Comparison of ENCODE assay signal across 1 cellular context in the genomic region with DNA sequence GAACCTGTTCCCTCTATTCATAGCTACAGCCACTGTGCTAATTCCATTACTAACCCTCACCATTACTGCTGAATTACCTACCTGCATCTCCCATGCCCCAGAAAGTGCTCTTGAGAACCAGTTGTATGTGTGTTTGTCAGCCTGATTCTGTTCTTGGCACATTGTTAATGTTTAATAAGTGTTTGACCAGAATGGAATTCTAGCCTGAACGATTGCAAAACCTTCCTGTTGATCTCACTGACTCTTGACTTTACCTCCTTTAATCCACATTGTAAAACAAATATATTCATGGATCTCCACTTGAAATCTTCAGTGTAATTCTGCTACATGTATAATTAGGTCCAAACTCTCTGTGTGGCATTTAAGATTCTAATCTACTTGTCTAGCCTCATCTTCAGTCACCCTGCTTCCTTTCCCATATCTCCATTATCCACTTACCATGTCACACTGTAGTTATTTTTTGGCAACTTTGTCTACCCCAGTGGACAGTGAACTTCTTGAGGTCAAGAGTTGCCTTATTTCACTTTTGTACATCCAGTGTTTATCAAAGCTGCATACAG.
TF ChIP-seq lines count a peak whose summit lies in the region.

No MANE protein-coding gene starts in this region.

TF ChIP-seq in HepG2, 621 proteins besides CTCF, POLR2A, EP300 and RAD21 (continued from another document and continues in another):
- TF ChIP-seq ARID3A (IDR thresholded peaks at IDR 0.05; ENCODE audit: low read depth, low read length): peak; percentile 92
- peak; percentile 83; the same call in 1 of the 2 replicates for TF ChIP-seq DPF2 (CRISPR knock-in tag; IDR thresholded peaks at IDR 0.05; ENCODE audit: borderline replicate concordance, low read depth)
- TF ChIP-seq SATB2 (CRISPR knock-in tag; IDR thresholded peaks at IDR 0.05): no peak
- TF ChIP-seq LCORL (IDR thresholded peaks at IDR 0.05): no peak
- peak; percentile 60 for TF ChIP-seq LCORL (CRISPR knock-in tag; IDR thresholded peaks at IDR 0.05)
- TF ChIP-seq ELF3 (CRISPR knock-in tag; IDR thresholded peaks at IDR 0.05): peak; percentile 73
- no peak for TF ChIP-seq STAT5B (CRISPR knock-in tag; IDR thresholded peaks at IDR 0.05)
- 0 out of 2 replicates have a peak, but pooled peaks have one; percentile 81 for TF ChIP-seq MBD4 (IDR thresholded peaks at IDR 0.05; ENCODE audit: borderline replicate concordance, low read length)
- TF ChIP-seq, protein P1, sequence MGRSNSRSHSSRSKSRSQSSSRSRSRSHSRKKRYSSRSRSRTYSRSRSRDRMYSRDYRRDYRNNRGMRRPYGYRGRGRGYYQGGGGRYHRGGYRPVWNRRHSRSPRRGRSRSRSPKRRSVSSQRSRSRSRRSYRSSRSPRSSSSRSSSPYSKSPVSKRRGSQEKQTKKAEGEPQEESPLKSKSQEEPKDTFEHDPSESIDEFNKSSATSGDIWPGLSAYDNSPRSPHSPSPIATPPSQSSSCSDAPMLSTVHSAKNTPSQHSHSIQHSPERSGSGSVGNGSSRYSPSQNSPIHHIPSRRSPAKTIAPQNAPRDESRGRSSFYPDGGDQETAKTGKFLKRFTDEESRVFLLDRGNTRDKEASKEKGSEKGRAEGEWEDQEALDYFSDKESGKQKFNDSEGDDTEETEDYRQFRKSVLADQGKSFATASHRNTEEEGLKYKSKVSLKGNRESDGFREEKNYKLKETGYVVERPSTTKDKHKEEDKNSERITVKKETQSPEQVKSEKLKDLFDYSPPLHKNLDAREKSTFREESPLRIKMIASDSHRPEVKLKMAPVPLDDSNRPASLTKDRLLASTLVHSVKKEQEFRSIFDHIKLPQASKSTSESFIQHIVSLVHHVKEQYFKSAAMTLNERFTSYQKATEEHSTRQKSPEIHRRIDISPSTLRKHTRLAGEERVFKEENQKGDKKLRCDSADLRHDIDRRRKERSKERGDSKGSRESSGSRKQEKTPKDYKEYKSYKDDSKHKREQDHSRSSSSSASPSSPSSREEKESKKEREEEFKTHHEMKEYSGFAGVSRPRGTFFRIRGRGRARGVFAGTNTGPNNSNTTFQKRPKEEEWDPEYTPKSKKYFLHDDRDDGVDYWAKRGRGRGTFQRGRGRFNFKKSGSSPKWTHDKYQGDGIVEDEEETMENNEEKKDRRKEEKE (IDR thresholded peaks at IDR 0.05): no peak
- 0 out of 2 replicates have a peak, but pooled peaks have one; percentile 45 for TF ChIP-seq MIER3 (CRISPR knock-in tag; IDR thresholded peaks at IDR 0.05; ENCODE audit: borderline replicate concordance)
- TF ChIP-seq ARNT2 (CRISPR knock-in tag; IDR thresholded peaks at IDR 0.05; ENCODE audit: low read depth): no peak
- TF ChIP-seq POGZ (CRISPR knock-in tag; IDR thresholded peaks at IDR 0.05): peak; percentile 96
- TF ChIP-seq, protein P2, sequence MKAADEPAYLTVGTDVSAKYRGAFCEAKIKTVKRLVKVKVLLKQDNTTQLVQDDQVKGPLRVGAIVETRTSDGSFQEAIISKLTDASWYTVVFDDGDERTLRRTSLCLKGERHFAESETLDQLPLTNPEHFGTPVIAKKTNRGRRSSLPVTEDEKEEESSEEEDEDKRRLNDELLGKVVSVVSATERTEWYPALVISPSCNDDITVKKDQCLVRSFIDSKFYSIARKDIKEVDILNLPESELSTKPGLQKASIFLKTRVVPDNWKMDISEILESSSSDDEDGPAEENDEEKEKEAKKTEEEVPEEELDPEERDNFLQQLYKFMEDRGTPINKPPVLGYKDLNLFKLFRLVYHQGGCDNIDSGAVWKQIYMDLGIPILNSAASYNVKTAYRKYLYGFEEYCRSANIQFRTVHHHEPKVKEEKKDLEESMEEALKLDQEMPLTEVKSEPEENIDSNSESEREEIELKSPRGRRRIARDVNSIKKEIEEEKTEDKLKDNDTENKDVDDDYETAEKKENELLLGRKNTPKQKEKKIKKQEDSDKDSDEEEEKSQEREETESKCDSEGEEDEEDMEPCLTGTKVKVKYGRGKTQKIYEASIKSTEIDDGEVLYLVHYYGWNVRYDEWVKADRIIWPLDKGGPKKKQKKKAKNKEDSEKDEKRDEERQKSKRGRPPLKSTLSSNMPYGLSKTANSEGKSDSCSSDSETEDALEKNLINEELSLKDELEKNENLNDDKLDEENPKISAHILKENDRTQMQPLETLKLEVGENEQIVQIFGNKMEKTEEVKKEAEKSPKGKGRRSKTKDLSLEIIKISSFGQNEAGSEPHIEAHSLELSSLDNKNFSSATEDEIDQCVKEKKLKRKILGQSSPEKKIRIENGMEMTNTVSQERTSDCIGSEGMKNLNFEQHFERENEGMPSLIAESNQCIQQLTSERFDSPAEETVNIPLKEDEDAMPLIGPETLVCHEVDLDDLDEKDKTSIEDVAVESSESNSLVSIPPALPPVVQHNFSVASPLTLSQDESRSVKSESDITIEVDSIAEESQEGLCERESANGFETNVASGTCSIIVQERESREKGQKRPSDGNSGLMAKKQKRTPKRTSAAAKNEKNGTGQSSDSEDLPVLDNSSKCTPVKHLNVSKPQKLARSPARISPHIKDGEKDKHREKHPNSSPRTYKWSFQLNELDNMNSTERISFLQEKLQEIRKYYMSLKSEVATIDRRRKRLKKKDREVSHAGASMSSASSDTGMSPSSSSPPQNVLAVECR (CRISPR knock-in tag; IDR thresholded peaks at IDR 0.05; ENCODE audit: borderline replicate concordance): no peak; the same call in 1 of the 2 replicates
- no peak for TF ChIP-seq TP53 (CRISPR knock-in tag; conservative IDR thresholded peaks at IDR 0.05)
- no peak for TF ChIP-seq SIN3B (IDR thresholded peaks at IDR 0.05; ENCODE audit: low read length)
- peak; percentile 82 for TF ChIP-seq NR2F6 (IDR thresholded peaks at IDR 0.05)
- peak; percentile 77 for TF ChIP-seq NR2F6 (CRISPR knock-in tag; IDR thresholded peaks at IDR 0.05)
- 0 out of 2 replicates have a peak, but pooled peaks have one; percentile 67 for TF ChIP-seq SSRP1 (CRISPR knock-in tag; IDR thresholded peaks at IDR 0.05)
- TF ChIP-seq GFI1 (CRISPR knock-in tag; IDR thresholded peaks at IDR 0.05; ENCODE audit: borderline replicate concordance): peak; percentile 52; the same call in 1 of the 2 replicates
- peak; percentile 45; the same call in 1 of the 2 replicates for TF ChIP-seq ZNF816 (CRISPR knock-in tag; IDR thresholded peaks at IDR 0.05; ENCODE audit: borderline replicate concordance)
- no peak for TF ChIP-seq ZNF557 (CRISPR knock-in tag; IDR thresholded peaks at IDR 0.05)
- TF ChIP-seq, protein P3, sequence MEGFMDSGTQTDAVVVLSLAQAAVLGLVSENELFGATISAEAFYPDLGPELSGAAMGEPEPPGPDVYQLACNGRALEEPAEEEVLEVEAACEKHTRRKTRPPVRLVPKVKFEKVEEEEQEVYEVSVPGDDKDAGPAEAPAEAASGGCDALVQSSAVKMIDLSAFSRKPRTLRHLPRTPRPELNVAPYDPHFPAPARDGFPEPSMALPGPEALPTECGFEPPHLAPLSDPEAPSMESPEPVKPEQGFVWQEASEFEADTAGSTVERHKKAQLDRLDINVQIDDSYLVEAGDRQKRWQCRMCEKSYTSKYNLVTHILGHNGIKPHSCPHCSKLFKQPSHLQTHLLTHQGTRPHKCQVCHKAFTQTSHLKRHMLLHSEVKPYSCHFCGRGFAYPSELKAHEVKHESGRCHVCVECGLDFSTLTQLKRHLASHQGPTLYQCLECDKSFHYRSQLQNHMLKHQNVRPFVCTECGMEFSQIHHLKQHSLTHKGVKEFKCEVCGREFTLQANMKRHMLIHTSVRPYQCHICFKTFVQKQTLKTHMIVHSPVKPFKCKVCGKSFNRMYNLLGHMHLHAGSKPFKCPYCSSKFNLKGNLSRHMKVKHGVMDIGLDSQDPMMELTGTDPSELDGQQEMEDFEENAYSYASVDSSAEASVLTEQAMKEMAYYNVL (CRISPR knock-in tag; IDR thresholded peaks at IDR 0.05; ENCODE audit: borderline replicate concordance): peak; percentile 42; the same call in 1 of the 2 replicates
- TF ChIP-seq, protein P4, sequence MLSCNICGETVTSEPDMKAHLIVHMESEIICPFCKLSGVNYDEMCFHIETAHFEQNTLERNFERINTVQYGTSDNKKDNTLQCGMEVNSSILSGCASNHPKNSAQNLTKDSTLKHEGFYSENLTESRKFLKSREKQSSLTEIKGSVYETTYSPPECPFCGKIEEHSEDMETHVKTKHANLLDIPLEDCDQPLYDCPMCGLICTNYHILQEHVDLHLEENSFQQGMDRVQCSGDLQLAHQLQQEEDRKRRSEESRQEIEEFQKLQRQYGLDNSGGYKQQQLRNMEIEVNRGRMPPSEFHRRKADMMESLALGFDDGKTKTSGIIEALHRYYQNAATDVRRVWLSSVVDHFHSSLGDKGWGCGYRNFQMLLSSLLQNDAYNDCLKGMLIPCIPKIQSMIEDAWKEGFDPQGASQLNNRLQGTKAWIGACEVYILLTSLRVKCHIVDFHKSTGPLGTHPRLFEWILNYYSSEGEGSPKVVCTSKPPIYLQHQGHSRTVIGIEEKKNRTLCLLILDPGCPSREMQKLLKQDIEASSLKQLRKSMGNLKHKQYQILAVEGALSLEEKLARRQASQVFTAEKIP (CRISPR knock-in tag; IDR thresholded peaks at IDR 0.05; ENCODE audit: borderline replicate concordance): no peak
- TF ChIP-seq, protein P5, sequence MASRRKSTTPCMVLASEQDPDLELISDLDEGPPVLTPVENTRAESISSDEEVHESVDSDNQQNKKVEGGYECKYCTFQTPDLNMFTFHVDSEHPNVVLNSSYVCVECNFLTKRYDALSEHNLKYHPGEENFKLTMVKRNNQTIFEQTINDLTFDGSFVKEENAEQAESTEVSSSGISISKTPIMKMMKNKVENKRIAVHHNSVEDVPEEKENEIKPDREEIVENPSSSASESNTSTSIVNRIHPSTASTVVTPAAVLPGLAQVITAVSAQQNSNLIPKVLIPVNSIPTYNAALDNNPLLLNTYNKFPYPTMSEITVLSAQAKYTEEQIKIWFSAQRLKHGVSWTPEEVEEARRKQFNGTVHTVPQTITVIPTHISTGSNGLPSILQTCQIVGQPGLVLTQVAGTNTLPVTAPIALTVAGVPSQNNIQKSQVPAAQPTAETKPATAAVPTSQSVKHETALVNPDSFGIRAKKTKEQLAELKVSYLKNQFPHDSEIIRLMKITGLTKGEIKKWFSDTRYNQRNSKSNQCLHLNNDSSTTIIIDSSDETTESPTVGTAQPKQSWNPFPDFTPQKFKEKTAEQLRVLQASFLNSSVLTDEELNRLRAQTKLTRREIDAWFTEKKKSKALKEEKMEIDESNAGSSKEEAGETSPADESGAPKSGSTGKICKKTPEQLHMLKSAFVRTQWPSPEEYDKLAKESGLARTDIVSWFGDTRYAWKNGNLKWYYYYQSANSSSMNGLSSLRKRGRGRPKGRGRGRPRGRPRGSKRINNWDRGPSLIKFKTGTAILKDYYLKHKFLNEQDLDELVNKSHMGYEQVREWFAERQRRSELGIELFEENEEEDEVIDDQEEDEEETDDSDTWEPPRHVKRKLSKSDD (CRISPR knock-in tag; IDR thresholded peaks at IDR 0.05; ENCODE audit: low read depth): no peak
- TF ChIP-seq, protein P6, sequence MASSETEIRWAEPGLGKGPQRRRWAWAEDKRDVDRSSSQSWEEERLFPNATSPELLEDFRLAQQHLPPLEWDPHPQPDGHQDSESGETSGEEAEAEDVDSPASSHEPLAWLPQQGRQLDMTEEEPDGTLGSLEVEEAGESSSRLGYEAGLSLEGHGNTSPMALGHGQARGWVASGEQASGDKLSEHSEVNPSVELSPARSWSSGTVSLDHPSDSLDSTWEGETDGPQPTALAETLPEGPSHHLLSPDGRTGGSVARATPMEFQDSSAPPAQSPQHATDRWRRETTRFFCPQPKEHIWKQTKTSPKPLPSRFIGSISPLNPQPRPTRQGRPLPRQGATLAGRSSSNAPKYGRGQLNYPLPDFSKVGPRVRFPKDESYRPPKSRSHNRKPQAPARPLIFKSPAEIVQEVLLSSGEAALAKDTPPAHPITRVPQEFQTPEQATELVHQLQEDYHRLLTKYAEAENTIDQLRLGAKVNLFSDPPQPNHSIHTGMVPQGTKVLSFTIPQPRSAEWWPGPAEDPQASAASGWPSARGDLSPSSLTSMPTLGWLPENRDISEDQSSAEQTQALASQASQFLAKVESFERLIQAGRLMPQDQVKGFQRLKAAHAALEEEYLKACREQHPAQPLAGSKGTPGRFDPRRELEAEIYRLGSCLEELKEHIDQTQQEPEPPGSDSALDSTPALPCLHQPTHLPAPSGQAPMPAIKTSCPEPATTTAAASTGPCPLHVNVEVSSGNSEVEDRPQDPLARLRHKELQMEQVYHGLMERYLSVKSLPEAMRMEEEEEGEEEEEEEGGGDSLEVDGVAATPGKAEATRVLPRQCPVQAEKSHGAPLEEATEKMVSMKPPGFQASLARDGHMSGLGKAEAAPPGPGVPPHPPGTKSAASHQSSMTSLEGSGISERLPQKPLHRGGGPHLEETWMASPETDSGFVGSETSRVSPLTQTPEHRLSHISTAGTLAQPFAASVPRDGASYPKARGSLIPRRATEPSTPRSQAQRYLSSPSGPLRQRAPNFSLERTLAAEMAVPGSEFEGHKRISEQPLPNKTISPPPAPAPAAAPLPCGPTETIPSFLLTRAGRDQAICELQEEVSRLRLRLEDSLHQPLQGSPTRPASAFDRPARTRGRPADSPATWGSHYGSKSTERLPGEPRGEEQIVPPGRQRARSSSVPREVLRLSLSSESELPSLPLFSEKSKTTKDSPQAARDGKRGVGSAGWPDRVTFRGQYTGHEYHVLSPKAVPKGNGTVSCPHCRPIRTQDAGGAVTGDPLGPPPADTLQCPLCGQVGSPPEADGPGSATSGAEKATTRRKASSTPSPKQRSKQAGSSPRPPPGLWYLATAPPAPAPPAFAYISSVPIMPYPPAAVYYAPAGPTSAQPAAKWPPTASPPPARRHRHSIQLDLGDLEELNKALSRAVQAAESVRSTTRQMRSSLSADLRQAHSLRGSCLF (CRISPR knock-in tag; IDR thresholded peaks at IDR 0.05; ENCODE audit: borderline replicate concordance): no peak
- TF ChIP-seq ZFP36 (IDR thresholded peaks at IDR 0.05; ENCODE audit: borderline replicate concordance, low read depth, low read length, partially characterized antibody): no peak
- TF ChIP-seq ZNF547 (CRISPR knock-in tag; IDR thresholded peaks at IDR 0.05): no peak
- no peak for TF ChIP-seq EEA1 (CRISPR knock-in tag; IDR thresholded peaks at IDR 0.05; ENCODE audit: borderline replicate concordance)
- 0 out of 2 replicates have a peak, but pooled peaks have one; percentile 58 for TF ChIP-seq ZNF670 (CRISPR knock-in tag; IDR thresholded peaks at IDR 0.05; ENCODE audit: borderline replicate concordance)
- TF ChIP-seq ZNF33B (CRISPR knock-in tag; IDR thresholded peaks at IDR 0.05): no peak
